7 cellular contexts compared by ENCODE assay signal in genomic region chr1:48572632-48573258, GRCh38.
A peak's percentile ranks its signal among the peaks of the same experiment; 100 is the strongest.
DNase-seq lines count a peak whose midpoint lies in the region; TF ChIP-seq lines count a peak whose summit lies in the region.

No MANE protein-coding gene starts in this region.

- peaks cover 0 to 5% (median 0%) of the 10 kb centered on the region in 3 donors for H3K27me3 Mint-ChIP-seq in immature natural killer cell (ENCODE audit: low read depth in 3 of 3)

- H3K9ac ChIP-seq in SK-N-MC (ENCODE audit: insufficient read length) = no peak overlapping the region
- no peak overlapping the region for H3K9ac ChIP-seq in neural cell (ENCODE audit: low read length)

- DNase-seq in GM10266 (ENCODE audit: extremely low spot score) (peak; percentile 41), HAP-1 (ENCODE audit: low spot score in 2 of 2) (peak; percentile 4 to 60), NCI-H1417 (lab: John Stamatoyannopoulos, UW) (peak; percentile 69 to 94 (median 79)), SK-N-MC (ENCODE audit: low read depth, low spot score) (peak; percentile 20), fibroblast of mammary gland (ENCODE audit: low read depth) (peak; percentile 54), immature natural killer cell (no peak)

- TF ChIP-seq EP300 in neural cell (conservative IDR thresholded peaks at IDR 0.05; ENCODE audit: poor library complexity, severe bottlenecking) = no peak

- H3K4me1 Mint-ChIP-seq in immature natural killer cell = peaks cover 0 to 10% of the 10 kb centered on the region in 2 donors

- H3F3A ChIP-seq in neural cell (ENCODE audit: insufficient read depth, low read length, poor library complexity, severe bottlenecking) = no peaks in the 10 kb centered on the region

- no peaks in the 10 kb centered on the region for H3K9me3 ChIP-seq in HAP-1
- no peaks in the 10 kb centered on the region for H3K9me3 ChIP-seq in SK-N-MC (ENCODE audit: low read depth, low read length)
- no peaks in the 10 kb centered on the region for H3K9me3 ChIP-seq in neural cell (ENCODE audit: low read length)

- H3K36me3 Mint-ChIP-seq in immature natural killer cell = no peaks in the 10 kb centered on the region

- H3K27ac Mint-ChIP-seq in immature natural killer cell = peak overlapping the region in 1 of 6 donors; percentile 8

- no peaks in the 10 kb centered on the region for H3K4me1 ChIP-seq in HAP-1

- TF ChIP-seq CTCF in GM10266 (IDR thresholded peaks at IDR 0.05; ENCODE audit: control insufficient read depth, insufficient read depth, low read depth, missing control alignments) (peak; percentile 61), fibroblast of mammary gland (conservative IDR thresholded peaks at IDR 0.05; ENCODE audit: control insufficient read depth, insufficient read depth, low read depth, low read length) (peak; percentile 72), neural cell (IDR thresholded peaks at IDR 0.05; ENCODE audit: poor library complexity, severe bottlenecking) (peak; percentile 93)

- H3K4me3 Mint-ChIP-seq in immature natural killer cell = no peak overlapping the region

- in situ Hi-C loops in HAP-1 (cut with MboI; ENCODE audit: low sequenced_read_pairs) = loop anchor here (10.0 to 25.0 kb wide), 2 partner anchors 240 to 1772 kb away; no protein-coding TSS in a partner anchor

- H3K27ac ChIP-seq in SK-N-MC = no peak overlapping the region
- H3K27ac ChIP-seq in neural cell (ENCODE audit: low read length) = no peak overlapping the region

- H3K36me3 ChIP-seq in HAP-1 (replicated peaks) (no peaks in the 10 kb centered on the region), SK-N-MC (ENCODE audit: insufficient read depth, low read length) (no peaks in the 10 kb centered on the region), neural cell (ENCODE audit: insufficient read depth, low read length) (no peaks in the 10 kb centered on the region)

- no peak overlapping the region for H3K4me3 ChIP-seq in HAP-1
- H3K4me3 ChIP-seq in SK-N-MC = no peak overlapping the region
- no peak overlapping the region for H3K4me3 ChIP-seq in fibroblast of mammary gland (ENCODE audit: control insufficient read depth, low read depth, low read length)
- H3K4me3 ChIP-seq in neural cell (ENCODE audit: low read length) = no peak overlapping the region

- H2AFZ ChIP-seq in neural cell (ENCODE audit: low read depth, low read length) = no peak overlapping the region

- TF ChIP-seq RAD21 in neural cell (conservative IDR thresholded peaks at IDR 0.05) = peak; percentile 97

- H3K79me2 ChIP-seq in neural cell (replicated peaks; ENCODE audit: insufficient read depth, low read length) = no peaks in the 10 kb centered on the region

- H4K20me1 ChIP-seq in neural cell (ENCODE audit: insufficient read depth) = no peaks in the 10 kb centered on the region

- H3K27me3 ChIP-seq in HAP-1 (ENCODE audit: low read depth) (no peaks in the 10 kb centered on the region), neural cell (ENCODE audit: insufficient read depth, low read depth, low read length) (no peaks in the 10 kb centered on the region)

- no peaks in the 10 kb centered on the region for H3K9me3 Mint-ChIP-seq in immature natural killer cell

- H3K4me2 ChIP-seq in neural cell (ENCODE audit: low read length) = no peak overlapping the region

- no peaks in the 10 kb centered on the region for H3K9me2 ChIP-seq in neural cell (ENCODE audit: insufficient read depth, low read length)

TF ChIP-seq in neural cell, 6 proteins besides CTCF, POLR2A, EP300 and RAD21:
- TF ChIP-seq MXI1 (conservative IDR thresholded peaks at IDR 0.05; ENCODE audit: poor library complexity, severe bottlenecking) (no peak), SMC3 (conservative IDR thresholded peaks at IDR 0.05; ENCODE audit: poor library complexity) (peak; percentile 94)

Comparison
In these comparisons a context has a peak if more than half of its experiments do, and no peak if none do; other contexts are left out.
1. DNase-seq: peak in GM10266 (single experiment), HAP-1 (2 of 2), NCI-H1417 (3 of 3), SK-N-MC (single experiment) and fibroblast of mammary gland (single experiment); none in immature natural killer cell (0 of 3).
2. Peak in every context shown above with its lines, with median percentiles within 50 percentile points of each other: CTCF ChIP-seq.